ENCODE assay signal across 32 cellular contexts in genomic region chr17:38339891-38340290, GRCh38. TPM values are rescaled to one million over a fixed set of nuclear protein-coding genes. Genes with fewer than 3 reads are reported as not detected.
"Had no signal": no experiment of that assay in that cellular context is flagged by ENCODE, and none has a peak within 500 bp of the region (broad histone marks: within the 10 kb centered on the region; RNA-seq: fewer than 3 reads in every experiment).

No MANE protein-coding gene starts in this region.

- H3K4me3 Mint-ChIP-seq: activated CD4-positive, alpha-beta memory T cell treated with anti-CD3 and anti-CD28 coated beads for 36 hours; activated CD4-positive, alpha-beta T cell treated with anti-CD3 and anti-CD28 coated beads for 36 hours; activated CD4-positive, alpha-beta T cell treated with anti-CD3 and anti-CD28 coated beads, Interleukin-2, amount 10 ng/mL, durations not matched to agents 24 days and 14 days; activated CD8-positive, alpha-beta memory T cell treated with anti-CD3 and anti-CD28 coated beads, Interleukin-2, amount 10 ng/mL, durations not matched to agents 7 days and 5 days; activated CD8-positive, alpha-beta T cell treated with anti-CD3 and anti-CD28 coated beads, Interleukin-2, amount 10 ng/mL, durations not matched to agents 7 days and 5 days; activated naive CD4-positive, alpha-beta T cell treated with anti-CD3 and anti-CD28 coated beads, Interleukin-2, amount 10 ng/mL, durations not matched to agents 7 days and 5 days; activated naive CD8-positive, alpha-beta T cell treated with anti-CD3 and anti-CD28 coated beads, Interleukin-2, amount 10 ng/mL, durations not matched to agents 7 days and 5 days; activated T-helper 1 cell treated with anti-CD3 and anti-CD28 coated beads, Interleukin-12 subunit alpha, Interleukin-12 subunit beta, Interleukin-2, Interleukin-4 antibody, amounts not matched to agents 30 ng/mL and 10 ng/mL and 1 ng/mL, durations not matched to agents 14 hours and 24 hours and 36 hours; brain; dendritic cell treated with granulocyte-macrophage colony-stimulating factor and Interleukin-4, amounts not matched to agents 40 ng/mL and 50 ng/mL, for 4 days; endodermal cell had no signal

- H3K9me3 ChIP-seq: ascending aorta, breast epithelium, heart left ventricle had no signal

- H3K36me3 ChIP-seq: ascending aorta, breast epithelium, cardiac muscle cell, heart left ventricle had no signal

- H3K27me3 Mint-ChIP-seq: activated CD4-positive, alpha-beta T cell treated with anti-CD3 and anti-CD28 coated beads for 36 hours had no signal

- ATAC-seq: activated CD4-positive, alpha-beta T cell treated with anti-CD3 and anti-CD28 coated beads for 36 hours; activated CD8-positive, alpha-beta memory T cell treated with anti-CD3 and anti-CD28 coated beads, Interleukin-2, amount 10 ng/mL, durations not matched to agents 7 days and 5 days; activated CD8-positive, alpha-beta T cell treated with anti-CD3 and anti-CD28 coated beads, Interleukin-2, amount 10 ng/mL, durations not matched to agents 7 days and 5 days; activated naive CD4-positive, alpha-beta T cell treated with anti-CD3 and anti-CD28 coated beads, Interleukin-2, amount 50 U/mL, for 72 hours; esophagus mucosa; heart left ventricle had no signal

- H3K27ac Mint-ChIP-seq: activated CD4-positive, alpha-beta memory T cell treated with anti-CD3 and anti-CD28 coated beads for 36 hours; activated CD4-positive, alpha-beta T cell treated with anti-CD3 and anti-CD28 coated beads for 36 hours; activated CD4-positive, alpha-beta T cell treated with anti-CD3 and anti-CD28 coated beads, Interleukin-2, amount 10 ng/mL, durations not matched to agents 24 days and 14 days; activated CD8-positive, alpha-beta memory T cell treated with anti-CD3 and anti-CD28 coated beads, Interleukin-2, amount 10 ng/mL, durations not matched to agents 7 days and 5 days; activated CD8-positive, alpha-beta T cell treated with anti-CD3 and anti-CD28 coated beads, Interleukin-2, amount 10 ng/mL, durations not matched to agents 7 days and 5 days; activated naive CD4-positive, alpha-beta T cell treated with anti-CD3 and anti-CD28 coated beads, Interleukin-2, amount 10 ng/mL, durations not matched to agents 7 days and 5 days; activated naive CD4-positive, alpha-beta T cell treated with anti-CD3 and anti-CD28 coated beads, Interleukin-2, amount 50 U/mL, for 72 hours; activated naive CD8-positive, alpha-beta T cell treated with anti-CD3 and anti-CD28 coated beads, Interleukin-2, amount 10 ng/mL, durations not matched to agents 7 days and 5 days; activated T-helper 1 cell treated with anti-CD3 and anti-CD28 coated beads, Interleukin-12 subunit alpha, Interleukin-12 subunit beta, Interleukin-2, Interleukin-4 antibody, amounts not matched to agents 30 ng/mL and 10 ng/mL and 1 ng/mL, durations not matched to agents 14 hours and 24 hours and 36 hours; activated T-helper 2 cell treated with anti-CD3 and anti-CD28 coated beads, Interferon-gamma antibody, Interleukin-2, Interleukin-4, amounts not matched to agents 10 μg/mL and 5 μg/mL and 100 μg/mL, durations not matched to agents 14 hours and 24 hours and 36 hours; dendritic cell treated with granulocyte-macrophage colony-stimulating factor and Interleukin-4, amounts not matched to agents 40 ng/mL and 50 ng/mL, for 4 days; endodermal cell had no signal

- DNase-seq: activated CD4-positive, alpha-beta memory T cell treated with anti-CD3 and anti-CD28 coated beads for 36 hours; activated CD4-positive, alpha-beta T cell treated with anti-CD3 and anti-CD28 coated beads for 36 hours; activated CD4-positive, alpha-beta T cell treated with anti-CD3 and anti-CD28 coated beads, Interleukin-2, amount 10 ng/mL, durations not matched to agents 24 days and 14 days; activated CD4-positive, CD25-positive, alpha-beta regulatory T cell; activated CD4-positive, CD25-positive, alpha-beta regulatory T cell treated with anti-CD3 and anti-CD28 coated beads, Interleukin-2, amount 50 U/mL, for 72 hours; activated CD8-positive, alpha-beta memory T cell treated with anti-CD3 and anti-CD28 coated beads, Interleukin-2, amount 10 ng/mL, durations not matched to agents 7 days and 5 days; activated CD8-positive, alpha-beta memory T cell treated with anti-CD3 and anti-CD28 coated beads, Interleukin-2, amount 50 U/mL, for 4 hours; activated CD8-positive, alpha-beta T cell treated with anti-CD3 and anti-CD28 coated beads, Interleukin-2, amount 10 ng/mL, durations not matched to agents 7 days and 5 days; activated naive CD4-positive, alpha-beta T cell; activated naive CD4-positive, alpha-beta T cell treated with anti-CD3 and anti-CD28 coated beads, Interleukin-2, amount 10 ng/mL, durations not matched to agents 7 days and 5 days; activated naive CD8-positive, alpha-beta T cell treated with anti-CD3 and anti-CD28 coated beads, Interleukin-2, amount 10 ng/mL, durations not matched to agents 7 days and 5 days; activated T-cell treated with anti-CD3 and anti-CD28 coated beads, Interleukin-2, amount 50 U/mL, for 1 hour; activated T-cell treated with anti-CD3 and anti-CD28 coated beads, Interleukin-2, amount 50 U/mL, for 48 hours; central memory CD4-positive, alpha-beta T cell; effector memory CD4-positive, alpha-beta T cell; endodermal cell; foreskin melanocyte; heart left ventricle; T-helper 2 cell had no signal

- H3K9me3 Mint-ChIP-seq: activated CD4-positive, alpha-beta memory T cell treated with anti-CD3 and anti-CD28 coated beads for 36 hours; activated CD4-positive, alpha-beta T cell treated with anti-CD3 and anti-CD28 coated beads, Interleukin-2, amount 10 ng/mL, durations not matched to agents 24 days and 14 days; activated naive CD4-positive, alpha-beta T cell treated with anti-CD3 and anti-CD28 coated beads, Interleukin-2, amount 10 ng/mL, durations not matched to agents 7 days and 5 days; activated naive CD4-positive, alpha-beta T cell treated with anti-CD3 and anti-CD28 coated beads, Interleukin-2, amount 50 U/mL, for 72 hours; activated naive CD8-positive, alpha-beta T cell treated with anti-CD3 and anti-CD28 coated beads, Interleukin-2, amount 10 ng/mL, durations not matched to agents 7 days and 5 days; activated T-helper 1 cell treated with anti-CD3 and anti-CD28 coated beads, Interleukin-12 subunit alpha, Interleukin-12 subunit beta, Interleukin-2, Interleukin-4 antibody, amounts not matched to agents 30 ng/mL and 10 ng/mL and 1 ng/mL, durations not matched to agents 14 hours and 24 hours and 36 hours; activated T-helper 2 cell treated with anti-CD3 and anti-CD28 coated beads, Interferon-gamma antibody, Interleukin-2, Interleukin-4, amounts not matched to agents 10 μg/mL and 5 μg/mL and 100 μg/mL, durations not matched to agents 14 hours and 24 hours and 36 hours; brain; dendritic cell treated with granulocyte-macrophage colony-stimulating factor and Interleukin-4, amounts not matched to agents 40 ng/mL and 50 ng/mL, for 4 days; endodermal cell had no signal

- H3K4me3 ChIP-seq: ascending aorta, breast epithelium, cardiac muscle cell, coronary artery, dorsolateral prefrontal cortex, heart left ventricle had no signal

- H3K4me1 Mint-ChIP-seq: activated CD4-positive, alpha-beta T cell treated with anti-CD3 and anti-CD28 coated beads for 36 hours; activated CD4-positive, alpha-beta T cell treated with anti-CD3 and anti-CD28 coated beads, Interleukin-2, amount 10 ng/mL, durations not matched to agents 24 days and 14 days; activated CD8-positive, alpha-beta memory T cell treated with anti-CD3 and anti-CD28 coated beads, Interleukin-2, amount 10 ng/mL, durations not matched to agents 7 days and 5 days; activated naive CD4-positive, alpha-beta T cell treated with anti-CD3 and anti-CD28 coated beads, Interleukin-2, amount 10 ng/mL, durations not matched to agents 7 days and 5 days; activated naive CD8-positive, alpha-beta T cell treated with anti-CD3 and anti-CD28 coated beads, Interleukin-2, amount 10 ng/mL, durations not matched to agents 7 days and 5 days had no signal

- H3K36me3 Mint-ChIP-seq: activated CD4-positive, alpha-beta memory T cell treated with anti-CD3 and anti-CD28 coated beads for 36 hours; activated CD8-positive, alpha-beta memory T cell treated with anti-CD3 and anti-CD28 coated beads, Interleukin-2, amount 10 ng/mL, durations not matched to agents 7 days and 5 days; activated naive CD4-positive, alpha-beta T cell treated with anti-CD3 and anti-CD28 coated beads, Interleukin-2, amount 10 ng/mL, durations not matched to agents 7 days and 5 days; activated naive CD4-positive, alpha-beta T cell treated with anti-CD3 and anti-CD28 coated beads, Interleukin-2, amount 50 U/mL, for 72 hours; activated naive CD8-positive, alpha-beta T cell treated with anti-CD3 and anti-CD28 coated beads, Interleukin-2, amount 10 ng/mL, durations not matched to agents 7 days and 5 days; brain had no signal

- H3K4me1 ChIP-seq: ascending aorta had no signal

- H3K27ac ChIP-seq: ascending aorta, breast epithelium, cardiac muscle cell, coronary artery, heart left ventricle had no signal

- H3K27me3 ChIP-seq: ascending aorta, cardiac muscle cell, dorsolateral prefrontal cortex, heart left ventricle had no signal

RNA-seq across cellular contexts. Expression of gene GPR179, which starts 3.9 kb away (rescaled TPM):
- total RNA-seq: activated CD4-positive, alpha-beta T cell treated with anti-CD3 and anti-CD28 coated beads, Interleukin-2, amount 10 ng/mL, durations not matched to agents 24 days and 14 days; activated T-helper 2 cell treated with anti-CD3 and anti-CD28 coated beads, Interferon-gamma antibody, Interleukin-2, Interleukin-4, amounts not matched to agents 10 μg/mL and 5 μg/mL and 100 μg/mL, durations not matched to agents 14 hours and 24 hours and 36 hours; ascending aorta; endodermal cell; epithelial cell of proximal tubule; esophagus mucosa; T-helper 1 cell treated with Interleukin-12 subunit alpha and Interleukin-12 subunit beta and Interleukin-4 antibody, amounts not matched to agents 30 ng/mL and 1 ng/mL, for 36 hours had no signal
- polyA plus RNA-seq: cardiac muscle cell had no signal
